In genomic region chr6:108888052-108888451, GRCh38 we compare ENCODE assay signal across 29 cellular contexts.
"Had no signal": no experiment of that assay in that cellular context is flagged by ENCODE, and none has a peak within 500 bp of the region (broad histone marks: within the 10 kb centered on the region; RNA-seq: fewer than 3 reads in every experiment).

No MANE protein-coding gene starts in this region.

- H3K27ac ChIP-seq: ascending aorta, PC-9 had no signal

- H3K4me3 ChIP-seq: ascending aorta, MG63, PC-9 had no signal

- H3K4me1 Mint-ChIP-seq: brain had no signal

- H3K27me3 Mint-ChIP-seq: activated B cell treated with CpG ODN at 0.5 μM for 24 hours; activated naive CD8-positive, alpha-beta T cell treated with anti-CD3 and anti-CD28 coated beads, Interleukin-2, amount 50 U/mL, for 24 hours; brain; central memory CD8-positive, alpha-beta T cell; T-cell had no signal

- H3K4me3 Mint-ChIP-seq: activated B cell treated with CpG ODN at 0.5 μM for 24 hours; activated CD4-positive, alpha-beta T cell treated with anti-CD3 and anti-CD28 coated beads, Interleukin-2, amount 10 ng/mL, durations not matched to agents 24 days and 14 days; activated CD8-positive, alpha-beta memory T cell treated with anti-CD3 and anti-CD28 coated beads, Interleukin-2, amount 10 ng/mL, durations not matched to agents 7 days and 5 days; activated naive CD8-positive, alpha-beta T cell treated with anti-CD3 and anti-CD28 coated beads, Interleukin-2, amount 50 U/mL, for 24 hours; activated T-cell treated with anti-CD3 and anti-CD28 coated beads, Interleukin-2, amount 50 U/mL, for 24 hours; brain; central memory CD8-positive, alpha-beta T cell; T-cell had no signal

- H3K9me3 ChIP-seq: ascending aorta, MG63 had no signal

- H3K9me3 Mint-ChIP-seq: activated CD4-positive, alpha-beta T cell treated with anti-CD3 and anti-CD28 coated beads, Interleukin-2, amount 10 ng/mL, durations not matched to agents 24 days and 14 days; activated naive CD4-positive, alpha-beta T cell treated with anti-CD3 and anti-CD28 coated beads, Interleukin-2, amount 50 U/mL, for 72 hours; central memory CD8-positive, alpha-beta T cell had no signal

- H2AFZ ChIP-seq: PC-9 had no signal

- DNase-seq: activated B cell treated with CpG ODN at 0.5 μM for 24 hours; activated CD4-positive, alpha-beta T cell treated with anti-CD3 and anti-CD28 coated beads for 1 hour; activated CD4-positive, alpha-beta T cell treated with anti-CD3 and anti-CD28 coated beads, Interleukin-2, amount 10 ng/mL, durations not matched to agents 24 days and 14 days; activated CD4-positive, alpha-beta T cell treated with anti-CD3 and anti-CD28 coated beads, Interleukin-2, amount 50 U/mL, for 48 hours; activated CD8-positive, alpha-beta memory T cell treated with anti-CD3 and anti-CD28 coated beads, Interleukin-2, amount 10 ng/mL, durations not matched to agents 7 days and 5 days; activated effector memory CD4-positive, alpha-beta T cell treated with anti-CD3 and anti-CD28 coated beads, Interleukin-2, amount 50 U/mL, for 16 hours; activated naive CD4-positive, alpha-beta T cell treated with Interleukin-2 at 50 U/mL for 16 hours; activated naive CD8-positive, alpha-beta T cell treated with anti-CD3 and anti-CD28 coated beads, Interleukin-2, amount 50 U/mL, for 24 hours; activated T-cell treated with anti-CD3 and anti-CD28 coated beads, Interleukin-2, amount 50 U/mL, for 24 hours; amniotic stem cell; cortex of kidney; MG63; NCI-H1105; NCI-H1436; NCI-H1694 treated with DMSO at 0.1 percent for 48 hours; NCI-H2029 treated with DMSO at 0.1 percent for 48 hours; NCI-H226; NCI-H526; NCI-H82; PC-9; SIG-M5; T-cell; T-helper 2 cell; T1000 had no signal

- H3K36me3 ChIP-seq: ascending aorta, MG63 had no signal

- H3K27ac Mint-ChIP-seq: activated B cell treated with CpG ODN at 0.5 μM for 24 hours; activated CD4-positive, alpha-beta T cell treated with anti-CD3 and anti-CD28 coated beads, Interleukin-2, amount 10 ng/mL, durations not matched to agents 24 days and 14 days; activated CD8-positive, alpha-beta memory T cell treated with anti-CD3 and anti-CD28 coated beads, Interleukin-2, amount 10 ng/mL, durations not matched to agents 7 days and 5 days; activated naive CD4-positive, alpha-beta T cell treated with anti-CD3 and anti-CD28 coated beads, Interleukin-2, amount 50 U/mL, for 72 hours; activated naive CD8-positive, alpha-beta T cell treated with anti-CD3 and anti-CD28 coated beads, Interleukin-2, amount 50 U/mL, for 24 hours; activated T-cell treated with anti-CD3 and anti-CD28 coated beads, Interleukin-2, amount 50 U/mL, for 24 hours; brain; T-cell had no signal

- H3K27me3 ChIP-seq: ascending aorta, MG63 had no signal

- FAIRE-seq: TTC549 had no signal

- H3K4me2 ChIP-seq: PC-9 had no signal
